ENCODE assay signal across 8 cellular contexts in the genomic region with DNA sequence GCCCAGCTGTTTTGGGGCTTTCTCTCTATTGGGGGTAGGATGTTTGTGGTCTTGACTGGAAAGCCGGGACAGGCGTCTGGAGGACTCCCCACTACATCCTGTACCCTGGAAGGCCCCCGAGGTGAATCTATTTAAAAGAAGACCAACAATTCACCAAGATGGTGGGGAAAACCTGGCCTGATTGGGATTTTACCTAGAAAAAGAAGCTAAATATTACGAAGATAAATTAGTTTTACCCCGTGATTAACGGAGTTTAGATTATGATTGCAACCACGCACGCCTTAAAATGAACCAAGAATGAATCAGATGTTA. TPM values are rescaled to one million over a fixed set of nuclear protein-coding genes. Genes with fewer than 3 reads are reported as not detected.
A peak's percentile ranks its signal among the peaks of the same experiment; 100 is the strongest.
DNase-seq lines count a peak whose midpoint lies in the region; ATAC-seq and TF ChIP-seq lines count a peak whose summit lies in the region.

No MANE protein-coding gene starts in this region.

- peak overlapping the region; percentile 92 for H3K27ac Mint-ChIP-seq in activated naive CD4-positive, alpha-beta T cell treated with anti-CD3 and anti-CD28 coated beads for 36 hours
- H3K27ac Mint-ChIP-seq in activated naive CD8-positive, alpha-beta T cell treated with anti-CD3 and anti-CD28 coated beads, Interleukin-2, amount 50 U/mL, for 24 hours, result peak overlapping the region; percentile 83
- H3K27ac Mint-ChIP-seq in type B pancreatic cell, result peak overlapping the region; percentile 2

- peaks cover 27% of the 10 kb centered on the region for H3K79me1 ChIP-seq in mesenchymal stem cell (replicated peaks; ENCODE audit: low read length, poor library complexity, severe bottlenecking)

- peak; percentile 4 for ATAC-seq in activated naive CD8-positive, alpha-beta T cell treated with anti-CD3 and anti-CD28 coated beads, Interleukin-2, amount 50 U/mL, for 24 hours
- no peak for ATAC-seq in HG02970 (IDR thresholded peaks at IDR 0.05; ENCODE audit: low FRiP score, unreplicated experiment)

- H3K27ac ChIP-seq in mesenchymal stem cell (ENCODE audit: low read length, poor library complexity, severe bottlenecking), result no peak overlapping the region

- no peaks in the 10 kb centered on the region for H3K36me3 Mint-ChIP-seq in activated naive CD4-positive, alpha-beta T cell treated with anti-CD3 and anti-CD28 coated beads for 36 hours (ENCODE audit: low read depth)
- no peaks in the 10 kb centered on the region for H3K36me3 Mint-ChIP-seq in activated naive CD8-positive, alpha-beta T cell treated with anti-CD3 and anti-CD28 coated beads, Interleukin-2, amount 50 U/mL, for 24 hours (ENCODE audit: low read depth)
- H3K36me3 Mint-ChIP-seq in type B pancreatic cell, result no peaks in the 10 kb centered on the region

- H3K4ac ChIP-seq in mesenchymal stem cell (ENCODE audit: low read depth in 1 of 2, low read length in 2 of 2), result peak overlapping the region in 1 of 2 experiments; percentile 97

- H2BK120ac ChIP-seq in mesenchymal stem cell (ENCODE audit: low read depth, low read length), result no peak overlapping the region

- H4K91ac ChIP-seq in mesenchymal stem cell (ENCODE audit: low read length), result no peak overlapping the region

- no peak overlapping the region for H3K23ac ChIP-seq in mesenchymal stem cell (ENCODE audit: low read length in 2 of 2)

- no peak overlapping the region for H4K8ac ChIP-seq in mesenchymal stem cell (ENCODE audit: low read length)

- H2BK5ac ChIP-seq in mesenchymal stem cell (ENCODE audit: low read depth, low read length, poor library complexity, severe bottlenecking), result peak overlapping the region; percentile 24

- H3K18ac ChIP-seq in mesenchymal stem cell (ENCODE audit: low read depth in 1 of 2, low read length in 2 of 2), result no peak overlapping the region

- CTCF ChIA-PET in activated naive CD4-positive, alpha-beta T cell treated with anti-CD3 and anti-CD28 coated beads for 36 hours (lab: Charles Lee), result interaction anchor here (0.7 to 6.4 kb wide), 6 partner anchors 9 to 119 kb away, joined by 3 to 35 read pairs (median 5); partner anchors contain the start of gene POLR2C

- peaks cover 10 to 26% of the 10 kb centered on the region in 2 experiments for H3K27me3 ChIP-seq in mesenchymal stem cell (ENCODE audit: control insufficient read depth in 1 of 2, insufficient read depth in 1 of 2, low read length in 2 of 2)

- H3K14ac ChIP-seq in mesenchymal stem cell (ENCODE audit: low read length in 2 of 2), result no peak overlapping the region

- TF ChIP-seq CTCF in type B pancreatic cell (conservative IDR thresholded peaks at IDR 0.05), result no peak

- peaks cover 37% of the 10 kb centered on the region for H3K4me1 ChIP-seq in mesenchymal stem cell (ENCODE audit: control insufficient read depth, insufficient read depth, low read depth, low read length)

- H2AFZ ChIP-seq in mesenchymal stem cell (ENCODE audit: low read depth, low read length), result no peak overlapping the region

- H2AK5ac ChIP-seq in mesenchymal stem cell (ENCODE audit: low read length, severe bottlenecking), result no peak overlapping the region

- H3K36me3 ChIP-seq in mesenchymal stem cell (ENCODE audit: control insufficient read depth in 1 of 2, insufficient read depth in 2 of 2, low read depth in 1 of 2, low read length in 2 of 2), result peaks cover 0 to 4% of the 10 kb centered on the region in 2 experiments

- no peaks in the 10 kb centered on the region for H3K9me3 ChIP-seq in mesenchymal stem cell (ENCODE audit: control insufficient read depth, low read length)

- no peak overlapping the region for H2BK12ac ChIP-seq in mesenchymal stem cell (ENCODE audit: low read length in 2 of 2)

- H2BK15ac ChIP-seq in mesenchymal stem cell (ENCODE audit: low read depth, poor library complexity, severe bottlenecking), result no peak overlapping the region

- intact Hi-C loops in activated naive CD4-positive, alpha-beta T cell treated with anti-CD3 and anti-CD28 coated beads for 36 hours (cut with micrococcal nuclease), result loop anchor here (1.0 to 10.0 kb wide), 17 partner anchors 39 to 1092 kb away; partner anchors contain the start of genes ARL2BP, CFAP20, CNOT1 and DOK4

- peaks cover 64% of the 10 kb centered on the region for H3K4me1 Mint-ChIP-seq in activated naive CD4-positive, alpha-beta T cell treated with anti-CD3 and anti-CD28 coated beads for 36 hours (ENCODE audit: low read depth)
- peaks cover 83% of the 10 kb centered on the region for H3K4me1 Mint-ChIP-seq in activated naive CD8-positive, alpha-beta T cell treated with anti-CD3 and anti-CD28 coated beads, Interleukin-2, amount 50 U/mL, for 24 hours
- H3K4me1 Mint-ChIP-seq in type B pancreatic cell (ENCODE audit: unreplicated experiment), result peaks cover 33% of the 10 kb centered on the region

- 65% methylated on average over 6 of the region's 8 CpGs for WGBS in mesenchymal stem cell

- peak overlapping the region; percentile 82 for H3K9ac ChIP-seq in mesenchymal stem cell (ENCODE audit: low read length)

- H3K4me3 ChIP-seq in mesenchymal stem cell (ENCODE audit: insufficient read depth in 1 of 2, low read depth in 1 of 2, low read length in 2 of 2), result peak overlapping the region; percentile 85

- H3K9me3 Mint-ChIP-seq in activated naive CD4-positive, alpha-beta T cell treated with anti-CD3 and anti-CD28 coated beads for 36 hours, result no peaks in the 10 kb centered on the region
- H3K9me3 Mint-ChIP-seq in activated naive CD8-positive, alpha-beta T cell treated with anti-CD3 and anti-CD28 coated beads, Interleukin-2, amount 50 U/mL, for 24 hours, result no peaks in the 10 kb centered on the region
- no peaks in the 10 kb centered on the region for H3K9me3 Mint-ChIP-seq in type B pancreatic cell

- peak; percentile 90 for DNase-seq in activated naive CD4-positive, alpha-beta T cell treated with anti-CD3 and anti-CD28 coated beads for 36 hours
- no peak for DNase-seq in activated naive CD4-positive, alpha-beta T cell treated with Interleukin-2 at 50 U/mL for 16 hours
- no peak for DNase-seq in activated naive CD8-positive, alpha-beta T cell treated with anti-CD3 and anti-CD28 coated beads, Interleukin-2, amount 50 U/mL, for 24 hours
- DNase-seq in mesenchymal stem cell, result no peak
- DNase-seq in type B pancreatic cell (ENCODE audit: extremely low spot score, unreplicated experiment), result no peak
- no peak for DNase-seq in NCI-H774 (lab: John Stamatoyannopoulos, UW)
- no peak for DNase-seq in mesenteric fat pad (ENCODE audit: low spot score)

- no peaks in the 10 kb centered on the region for H3K27me3 Mint-ChIP-seq in activated naive CD4-positive, alpha-beta T cell treated with anti-CD3 and anti-CD28 coated beads for 36 hours (ENCODE audit: low read depth)
- no peaks in the 10 kb centered on the region for H3K27me3 Mint-ChIP-seq in activated naive CD8-positive, alpha-beta T cell treated with anti-CD3 and anti-CD28 coated beads, Interleukin-2, amount 50 U/mL, for 24 hours
- peaks cover 11% of the 10 kb centered on the region for H3K27me3 Mint-ChIP-seq in type B pancreatic cell

- H3K4me3 Mint-ChIP-seq in activated naive CD4-positive, alpha-beta T cell treated with anti-CD3 and anti-CD28 coated beads for 36 hours, result peak overlapping the region; percentile 84
- H3K4me3 Mint-ChIP-seq in activated naive CD8-positive, alpha-beta T cell treated with anti-CD3 and anti-CD28 coated beads, Interleukin-2, amount 50 U/mL, for 24 hours, result peak overlapping the region; percentile 78
- peak overlapping the region; percentile 78 for H3K4me3 Mint-ChIP-seq in type B pancreatic cell

- H3K4me2 ChIP-seq in mesenchymal stem cell (ENCODE audit: low read length, poor library complexity, severe bottlenecking), result peak overlapping the region; percentile 88

RNA-seq across cellular contexts. Expression of gene CCDC102A, which starts 0.8 kb away (rescaled TPM):
- 1 to 10 TPM; 7.1 to 7.7 TPM for total RNA-seq in activated naive CD4-positive, alpha-beta T cell treated with anti-CD3 and anti-CD28 coated beads for 36 hours
- polyA plus RNA-seq in mesenchymal stem cell (2013, experiment 1 of 2), result 4.5 TPM
- 4.8 TPM for polyA plus RNA-seq in mesenchymal stem cell (2013, experiment 2 of 2)
- total RNA-seq in type B pancreatic cell (ENCODE audit: low replicate concordance), result 6.9 and 14.4 TPM in 2 replicates
- total RNA-seq in mesenteric fat pad, result 5.0 TPM

RNA-seq across cellular contexts. Expression of gene ADGRG5, which starts 5.3 kb away (rescaled TPM):
- 1 to 10 TPM; 1.0 to 1.2 TPM for total RNA-seq in activated naive CD4-positive, alpha-beta T cell treated with anti-CD3 and anti-CD28 coated beads for 36 hours
- not detected for polyA plus RNA-seq in mesenchymal stem cell (2013, experiment 1 of 2)
- not detected for polyA plus RNA-seq in mesenchymal stem cell (2013, experiment 2 of 2)
- total RNA-seq in type B pancreatic cell (ENCODE audit: low replicate concordance) (0.82 and 1.7 TPM in 2 replicates), mesenteric fat pad (0.10 TPM)

RNA-seq across cellular contexts. Expression of gene DOK4, which starts 50.9 kb away (rescaled TPM):
- total RNA-seq in activated naive CD4-positive, alpha-beta T cell treated with anti-CD3 and anti-CD28 coated beads for 36 hours, result 1 to 10 TPM; 5.0 to 6.2 TPM
- polyA plus RNA-seq in mesenchymal stem cell (2013, experiment 1 of 2), result 29.6 TPM
- polyA plus RNA-seq in mesenchymal stem cell (2013, experiment 2 of 2), result 29.7 TPM
- total RNA-seq in type B pancreatic cell (ENCODE audit: low replicate concordance), result 33.3 and 72.0 TPM in 2 replicates
- 7.3 TPM for total RNA-seq in mesenteric fat pad

Comparison
In these comparisons a context has a peak if more than half of its experiments do, and no peak if none do; other contexts are left out.
1. H3K27ac Mint-ChIP-seq: peak in every context shown above with its lines; median percentile 92 in activated naive CD4-positive, alpha-beta T cell treated with anti-CD3 and anti-CD28 coated beads for 36 hours; 83 in activated naive CD8-positive, alpha-beta T cell treated with anti-CD3 and anti-CD28 coated beads, Interleukin-2, amount 50 U/mL, for 24 hours; 2 in type B pancreatic cell.